Comparison of ENCODE assay signal across 8 cellular contexts in the genomic region with DNA sequence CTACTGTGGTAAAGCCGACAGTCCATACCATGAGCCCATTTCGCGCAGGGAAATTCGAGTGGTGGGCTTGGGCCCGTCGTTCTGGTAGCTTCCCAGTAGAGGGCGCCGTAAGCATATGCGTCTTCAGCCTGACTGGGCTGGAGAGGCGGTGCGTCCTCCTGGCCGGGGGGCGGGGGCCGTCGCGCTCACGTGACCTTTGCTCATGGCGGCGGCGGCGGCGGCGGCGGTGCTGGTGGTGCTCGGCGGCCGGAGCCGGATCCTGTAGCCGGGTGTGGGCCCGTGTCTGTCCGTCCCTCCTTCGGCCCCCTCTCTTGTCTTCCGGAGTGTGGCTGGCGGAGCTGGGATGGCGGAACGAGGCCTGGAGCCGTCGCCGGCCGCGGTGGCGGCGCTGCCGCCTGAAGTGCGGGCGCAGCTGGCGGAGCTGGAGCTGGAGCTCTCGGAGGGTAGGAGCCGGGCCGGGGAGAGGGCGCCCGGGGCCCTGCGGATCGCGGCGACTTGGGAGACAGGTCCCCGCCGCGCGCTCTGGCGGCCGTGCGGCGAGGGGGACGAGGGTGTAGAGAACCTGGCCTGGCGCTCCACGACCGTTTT. TPM values are rescaled to one million over a fixed set of nuclear protein-coding genes. Genes with fewer than 3 reads are reported as not detected.
DNase-seq lines count a peak whose midpoint lies in the region; ATAC-seq and TF ChIP-seq lines count a peak whose summit lies in the region.

A gene with protein sequence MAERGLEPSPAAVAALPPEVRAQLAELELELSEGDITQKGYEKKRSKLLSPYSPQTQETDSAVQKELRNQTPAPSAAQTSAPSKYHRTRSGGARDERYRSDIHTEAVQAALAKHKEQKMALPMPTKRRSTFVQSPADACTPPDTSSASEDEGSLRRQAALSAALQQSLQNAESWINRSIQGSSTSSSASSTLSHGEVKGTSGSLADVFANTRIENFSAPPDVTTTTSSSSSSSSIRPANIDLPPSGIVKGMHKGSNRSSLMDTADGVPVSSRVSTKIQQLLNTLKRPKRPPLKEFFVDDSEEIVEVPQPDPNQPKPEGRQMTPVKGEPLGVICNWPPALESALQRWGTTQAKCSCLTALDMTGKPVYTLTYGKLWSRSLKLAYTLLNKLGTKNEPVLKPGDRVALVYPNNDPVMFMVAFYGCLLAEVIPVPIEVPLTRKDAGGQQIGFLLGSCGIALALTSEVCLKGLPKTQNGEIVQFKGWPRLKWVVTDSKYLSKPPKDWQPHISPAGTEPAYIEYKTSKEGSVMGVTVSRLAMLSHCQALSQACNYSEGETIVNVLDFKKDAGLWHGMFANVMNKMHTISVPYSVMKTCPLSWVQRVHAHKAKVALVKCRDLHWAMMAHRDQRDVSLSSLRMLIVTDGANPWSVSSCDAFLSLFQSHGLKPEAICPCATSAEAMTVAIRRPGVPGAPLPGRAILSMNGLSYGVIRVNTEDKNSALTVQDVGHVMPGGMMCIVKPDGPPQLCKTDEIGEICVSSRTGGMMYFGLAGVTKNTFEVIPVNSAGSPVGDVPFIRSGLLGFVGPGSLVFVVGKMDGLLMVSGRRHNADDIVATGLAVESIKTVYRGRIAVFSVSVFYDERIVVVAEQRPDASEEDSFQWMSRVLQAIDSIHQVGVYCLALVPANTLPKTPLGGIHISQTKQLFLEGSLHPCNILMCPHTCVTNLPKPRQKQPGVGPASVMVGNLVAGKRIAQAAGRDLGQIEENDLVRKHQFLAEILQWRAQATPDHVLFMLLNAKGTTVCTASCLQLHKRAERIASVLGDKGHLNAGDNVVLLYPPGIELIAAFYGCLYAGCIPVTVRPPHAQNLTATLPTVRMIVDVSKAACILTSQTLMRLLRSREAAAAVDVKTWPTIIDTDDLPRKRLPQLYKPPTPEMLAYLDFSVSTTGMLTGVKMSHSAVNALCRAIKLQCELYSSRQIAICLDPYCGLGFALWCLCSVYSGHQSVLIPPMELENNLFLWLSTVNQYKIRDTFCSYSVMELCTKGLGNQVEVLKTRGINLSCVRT (N-terminal part only) (plus strand): TSS at position 188 of the 588 bp plus-strand sequence. CDS start 156 bp downstream, at position 344.

- peak within 1 kb of the TSS; percentile 86 for H3K4me3 ChIP-seq in kidney epithelial cell (ENCODE audit: low read depth, low read length)

- H3K27me3 Mint-ChIP-seq in chondrocyte (ENCODE audit: low read depth) = no peaks in the 10 kb centered on the region

- H3K4me3 Mint-ChIP-seq in chondrocyte (ENCODE audit: unreplicated experiment) = peak within 1 kb of the TSS; percentile 90

- H3K27ac Mint-ChIP-seq in chondrocyte (ENCODE audit: unreplicated experiment) = peak within 1 kb of the TSS; percentile 92

- no peaks in the 10 kb centered on the region for H3K36me3 Mint-ChIP-seq in chondrocyte (ENCODE audit: low read depth)

- TF ChIP-seq CTCF in chondrocyte (IDR thresholded peaks at IDR 0.05) (peak; percentile 93), kidney epithelial cell (IDR thresholded peaks at IDR 0.05; ENCODE audit: insufficient read depth, low read length, poor library complexity, severe bottlenecking) (peak; percentile 82)

- H3K4me1 Mint-ChIP-seq in chondrocyte (ENCODE audit: low read depth) = peaks cover 48% of the 10 kb centered on the region

- no peaks in the 10 kb centered on the region for H3K9me3 Mint-ChIP-seq in chondrocyte (ENCODE audit: low read depth)

- ATAC-seq in GM19043 (IDR thresholded peaks at IDR 0.05; ENCODE audit: low read depth, unreplicated experiment) = peak; percentile 79
- ATAC-seq in HG03432 (IDR thresholded peaks at IDR 0.05; ENCODE audit: unreplicated experiment) = peak; percentile 77

- no peaks in the 10 kb centered on the region for H3K27me3 ChIP-seq in kidney epithelial cell (ENCODE audit: control insufficient read depth, insufficient read depth, low read length)

- H3K36me3 ChIP-seq in kidney epithelial cell (ENCODE audit: control insufficient read depth, insufficient read depth, low read length) = no peaks in the 10 kb centered on the region

- DNase-seq in AML-193 (lab: John Stamatoyannopoulos, UW) (peak; percentile 82 to 84), NCI-H460 (ENCODE audit: extremely low read depth, low read depth) (peak; percentile 91), chondrocyte (ENCODE audit: low spot score) (peak; percentile 97), kidney epithelial cell (ENCODE audit: low read depth) (peak; percentile 31)
- peak; percentile 96 to 97 for DNase-seq in activated CD4-positive, alpha-beta T cell treated with anti-CD3 and anti-CD28 coated beads for 24 hours (ENCODE audit: low read depth in 2 of 2)
- peak; percentile 98 for DNase-seq in stimulated activated CD4-positive, alpha-beta T cell treated with anti-CD3 and anti-CD28 coated beads, Interleukin-15, amount 100 ng/mL, for 24 hours

RNA-seq across cellular contexts. Expression of the gene that starts here (rescaled TPM):
- 17.3 and 17.8 TPM in 2 replicates for total RNA-seq in NCI-H460 (2014; rRNA removed; shearing (Covaris generic))
- 7.6 and 14.1 TPM in 2 replicates for polyA plus RNA-seq in NCI-H460 (2014; cell fraction: nucleus; rRNA removed)
- total RNA-seq in chondrocyte = 25.4 to 36.3 TPM (median 25.8 TPM) in 3 replicates
- 39.3 and 40.9 TPM in 2 replicates for total RNA-seq in kidney epithelial cell

Comparison
In these comparisons a context has a peak if more than half of its experiments do, and no peak if none do; other contexts are left out.
1. Peak in every context shown above with its lines: DNase-seq, ATAC-seq and H3K4me3 ChIP-seq.
2. DNase-seq: peak in every context shown above with its lines; median percentile 98 in stimulated activated CD4-positive, alpha-beta T cell treated with anti-CD3 and anti-CD28 coated beads, Interleukin-15, amount 100 ng/mL, for 24 hours; 97 in chondrocyte; 96 in activated CD4-positive, alpha-beta T cell treated with anti-CD3 and anti-CD28 coated beads for 24 hours; 91 in NCI-H460; 83 in AML-193; 31 in kidney epithelial cell.